Comparison of ENCODE assay signal across 14 cellular contexts in genomic region chr13:95176611-95177259, GRCh38.
DNase-seq lines count a peak whose midpoint lies in the region; ATAC-seq and TF ChIP-seq lines count a peak whose summit lies in the region.
"Had no signal": no experiment of that assay in that cellular context is flagged by ENCODE, and none has a peak within 500 bp of the region (broad histone marks: within the 10 kb centered on the region; RNA-seq: fewer than 3 reads in every experiment).

No MANE protein-coding gene starts in this region.

- in situ Hi-C loops in astrocyte of the cerebellum (cut with HindIII; ENCODE audit: low sequenced_read_pairs), result no loop called here

- peaks cover 33% of the 10 kb centered on the region for H3K4me1 Mint-ChIP-seq in T-helper 2 cell treated with Interferon-gamma antibody and Interleukin-4, amounts not matched to agents 5 μg/mL and 100 μg/mL, for 36 hours (ENCODE audit: low read depth)
- peaks cover 29 to 68% (median 58%) of the 10 kb centered on the region in 7 donors for H3K4me1 Mint-ChIP-seq in naive thymus-derived CD4-positive, alpha-beta T cell

- no peaks in the 10 kb centered on the region for H3K27me3 ChIP-seq in naive thymus-derived CD4-positive, alpha-beta T cell (ENCODE audit: control insufficient read depth in 2 of 2, insufficient read depth in 2 of 2, low read length in 2 of 2)
- H3K27me3 ChIP-seq: BLaER1 treated with 17β-estradiol and CSF1 and Interleukin-3, amounts not matched to agents 10 nM and 100 nM had no signal

- peak overlapping the region; percentile 52 for H3K27ac Mint-ChIP-seq in T-helper 2 cell treated with Interferon-gamma antibody and Interleukin-4, amounts not matched to agents 5 μg/mL and 100 μg/mL, for 36 hours
- H3K27ac Mint-ChIP-seq in naive thymus-derived CD4-positive, alpha-beta T cell, result peak overlapping the region; percentile 53 to 99 (median 94)

- CTCF ChIA-PET in naive thymus-derived CD4-positive, alpha-beta T cell (lab: Charles Lee), result interaction anchor here (1.5 kb wide), 1 partner anchor 12 kb away, joined by 7 read pairs; no protein-coding TSS in a partner anchor

- no peaks in the 10 kb centered on the region for H3K36me3 ChIP-seq in naive thymus-derived CD4-positive, alpha-beta T cell (ENCODE audit: control insufficient read depth in 2 of 3, insufficient read depth in 3 of 3, low read length in 3 of 3)
- H3K36me3 ChIP-seq: prostate gland had no signal

- TF ChIP-seq CTCF in astrocyte of the cerebellum (IDR thresholded peaks at IDR 0.05; ENCODE audit: low read depth, low read length, missing control alignments), result no peak

- H3K27me3 Mint-ChIP-seq in T-helper 2 cell treated with Interferon-gamma antibody and Interleukin-4, amounts not matched to agents 5 μg/mL and 100 μg/mL, for 36 hours (ENCODE audit: low read depth), result no peaks in the 10 kb centered on the region
- H3K27me3 Mint-ChIP-seq in naive thymus-derived CD4-positive, alpha-beta T cell, result no peaks in the 10 kb centered on the region

- peaks cover 0 to 23% of the 10 kb centered on the region in 2 donors for H3K4me1 ChIP-seq in naive thymus-derived CD4-positive, alpha-beta T cell (ENCODE audit: control insufficient read depth in 2 of 2, insufficient read depth in 2 of 2, low read length in 2 of 2)

- peak; percentile 76 for ATAC-seq in naive thymus-derived CD4-positive, alpha-beta T cell
- no peak for ATAC-seq in GM21723 (IDR thresholded peaks at IDR 0.05; ENCODE audit: unreplicated experiment)

- H3K4me3 Mint-ChIP-seq in T-helper 2 cell treated with Interferon-gamma antibody and Interleukin-4, amounts not matched to agents 5 μg/mL and 100 μg/mL, for 36 hours, result peak overlapping the region; percentile 16
- H3K4me3 Mint-ChIP-seq in naive thymus-derived CD4-positive, alpha-beta T cell, result peak overlapping the region; percentile 35 to 78 (median 58)

- peak overlapping the region; percentile 57 for H3K27ac ChIP-seq in naive thymus-derived CD4-positive, alpha-beta T cell (ENCODE audit: low read depth, low read length)
- H3K27ac ChIP-seq: BLaER1 treated with 17β-estradiol and CSF1 and Interleukin-3, amounts not matched to agents 10 nM and 100 nM; prostate gland had no signal

- H3K36me3 Mint-ChIP-seq in T-helper 2 cell treated with Interferon-gamma antibody and Interleukin-4, amounts not matched to agents 5 μg/mL and 100 μg/mL, for 36 hours (ENCODE audit: low read depth), result peaks cover 46% of the 10 kb centered on the region
- peaks cover 23 to 70% (median 51%) of the 10 kb centered on the region in 5 donors for H3K36me3 Mint-ChIP-seq in naive thymus-derived CD4-positive, alpha-beta T cell

- peak; percentile 9 for DNase-seq in GM03348 (ENCODE audit: low spot score)
- peak; percentile 33 for DNase-seq in T-helper 2 cell treated with Interferon-gamma antibody and Interleukin-4, amounts not matched to agents 5 μg/mL and 100 μg/mL, for 36 hours (ENCODE audit: low spot score)
- DNase-seq in astrocyte of the cerebellum (ENCODE audit: low read depth), result peak; percentile 54
- peak in 7 of 9 donors; percentile 15 to 69 (median 61) for DNase-seq in naive thymus-derived CD4-positive, alpha-beta T cell
- no peak for DNase-seq in DMS79 (lab: John Stamatoyannopoulos, UW)
- DNase-seq in stimulated activated CD4-positive, alpha-beta T cell treated with anti-CD3 and anti-CD28 coated beads, Interleukin-2, amount 100 ng/mL, for 48 hours, result no peak
- DNase-seq: activated CD8-positive, alpha-beta memory T cell treated with anti-CD3 and anti-CD28 coated beads, Interleukin-2, amount 50 U/mL, for 48 hours; glutamatergic neuron; kidney; NCI-H2171; SIG-M5 had no signal

- H3K9me3 Mint-ChIP-seq in T-helper 2 cell treated with Interferon-gamma antibody and Interleukin-4, amounts not matched to agents 5 μg/mL and 100 μg/mL, for 36 hours, result peaks cover 26% of the 10 kb centered on the region
- peaks cover 0 to 41% (median 18%) of the 10 kb centered on the region in 11 donors for H3K9me3 Mint-ChIP-seq in naive thymus-derived CD4-positive, alpha-beta T cell

- intact Hi-C loops in naive thymus-derived CD4-positive, alpha-beta T cell (cut with micrococcal nuclease), result loop anchor here in 1 of 2 donors (1.0 to 2.0 kb wide), 2 partner anchors 10 to 24 kb away; no protein-coding TSS in a partner anchor

- H3K4me3 ChIP-seq in astrocyte of the cerebellum (ENCODE audit: low read depth, low read length), result no peak overlapping the region
- no peak overlapping the region for H3K4me3 ChIP-seq in naive thymus-derived CD4-positive, alpha-beta T cell (ENCODE audit: low read length)
- H3K4me3 ChIP-seq: BLaER1 treated with 17β-estradiol and CSF1 and Interleukin-3, amounts not matched to agents 10 nM and 100 nM; prostate gland had no signal

- H3K9me3 ChIP-seq in naive thymus-derived CD4-positive, alpha-beta T cell (ENCODE audit: control insufficient read depth in 2 of 3, low read length in 3 of 3), result peaks cover 0 to 9% (median 5%) of the 10 kb centered on the region in 3 experiments
- H3K9me3 ChIP-seq: prostate gland had no signal

- POLR2A ChIA-PET in naive thymus-derived CD4-positive, alpha-beta T cell (lab: Charles Lee), result interaction anchor here (1.0 to 2.3 kb wide), 3 partner anchors 8 to 50 kb away, joined by 4 to 11 read pairs (median 7); no protein-coding TSS in a partner anchor

Comparison
In these comparisons a context has a peak if more than half of its experiments do, and no peak if none do; other contexts are left out.
1. DNase-seq: peak in GM03348 (single experiment), T-helper 2 cell treated with Interferon-gamma antibody and Interleukin-4, amounts not matched to agents 5 μg/mL and 100 μg/mL, for 36 hours (single experiment), astrocyte of the cerebellum (single experiment) and naive thymus-derived CD4-positive, alpha-beta T cell (7 of 9); none in DMS79 (single experiment) and stimulated activated CD4-positive, alpha-beta T cell treated with anti-CD3 and anti-CD28 coated beads, Interleukin-2, amount 100 ng/mL, for 48 hours (0 of 2).